In genomic region chr20:62488470-62488869, GRCh38 we compare ENCODE assay signal across 27 cellular contexts. TPM values are rescaled to one million over a fixed set of nuclear protein-coding genes. Genes with fewer than 3 reads are reported as not detected.
"Had no signal": no experiment of that assay in that cellular context is flagged by ENCODE, and none has a peak within 500 bp of the region (broad histone marks: within the 10 kb centered on the region; RNA-seq: fewer than 3 reads in every experiment).

No MANE protein-coding gene starts in this region.

- H3K4me3 ChIP-seq: ascending aorta, body of pancreas, breast epithelium, Peyer's patch had no signal

- H3K9me3 ChIP-seq: ascending aorta, body of pancreas, breast epithelium, Peyer's patch had no signal

- H3K27ac ChIP-seq: ascending aorta, breast epithelium had no signal

- H3K4me1 Mint-ChIP-seq: activated CD4-positive, alpha-beta T cell treated with anti-CD3 and anti-CD28 coated beads, Interleukin-2, amount 10 ng/mL, durations not matched to agents 24 days and 14 days; activated naive CD4-positive, alpha-beta T cell treated with anti-CD3 and anti-CD28 coated beads, Interleukin-2, amount 50 U/mL, for 24 hours; activated naive CD8-positive, alpha-beta T cell treated with anti-CD3 and anti-CD28 coated beads, Interleukin-2, amount 10 ng/mL, durations not matched to agents 7 days and 5 days had no signal

- H3K4me3 Mint-ChIP-seq: activated CD4-positive, alpha-beta T cell treated with anti-CD3 and anti-CD28 coated beads, Interleukin-2, amount 10 ng/mL, durations not matched to agents 24 days and 14 days; activated CD8-positive, alpha-beta T cell treated with anti-CD3 and anti-CD28 coated beads for 36 hours; activated naive CD4-positive, alpha-beta T cell treated with anti-CD3 and anti-CD28 coated beads, Interleukin-2, amount 50 U/mL, for 24 hours; activated naive CD8-positive, alpha-beta T cell treated with anti-CD3 and anti-CD28 coated beads, Interleukin-2, amount 10 ng/mL, durations not matched to agents 7 days and 5 days; activated T-cell treated with anti-CD3 and anti-CD28 coated beads, Interleukin-2, amount 50 U/mL, for 24 hours had no signal

- H3K36me3 ChIP-seq: ascending aorta, breast epithelium, Peyer's patch had no signal

- ATAC-seq: activated CD8-positive, alpha-beta T cell treated with anti-CD3 and anti-CD28 coated beads for 36 hours had no signal

- DNase-seq: activated CD4-positive, alpha-beta T cell treated with anti-CD3 and anti-CD28 coated beads, Interleukin-2, amount 10 ng/mL, durations not matched to agents 24 days and 14 days; activated CD4-positive, alpha-beta T cell treated with anti-CD3 and anti-CD28 coated beads, Interleukin-2, amount 50 U/mL, for 4 hours; activated CD8-positive, alpha-beta T cell treated with anti-CD3 and anti-CD28 coated beads for 36 hours; activated gamma-delta T cell; activated naive CD4-positive, alpha-beta T cell treated with Interleukin-2 at 50 U/mL for 16 hours; activated naive CD8-positive, alpha-beta T cell treated with anti-CD3 and anti-CD28 coated beads, Interleukin-2, amount 10 ng/mL, durations not matched to agents 7 days and 5 days; activated T-cell treated with anti-CD3 and anti-CD28 coated beads, Interleukin-2, amount 50 U/mL, for 24 hours; amygdala; body of pancreas; Karpas-422; NCI-H1105; NCI-H1417 treated with DMSO at 0.1 percent for 48 hours; NCI-H1694; NCI-H1930; NCI-H2081 treated with DMSO at 0.1 percent for 48 hours; NCI-H226; NCI-H524 treated with DMSO at 0.1 percent for 48 hours; Peyer's patch; SIG-M5; T1000 had no signal

- H3K9me3 Mint-ChIP-seq: activated CD4-positive, alpha-beta T cell treated with anti-CD3 and anti-CD28 coated beads, Interleukin-2, amount 10 ng/mL, durations not matched to agents 24 days and 14 days; activated CD8-positive, alpha-beta T cell treated with anti-CD3 and anti-CD28 coated beads for 36 hours; activated naive CD4-positive, alpha-beta T cell treated with anti-CD3 and anti-CD28 coated beads, Interleukin-2, amount 50 U/mL, for 24 hours; activated naive CD8-positive, alpha-beta T cell treated with anti-CD3 and anti-CD28 coated beads, Interleukin-2, amount 10 ng/mL, durations not matched to agents 7 days and 5 days; activated T-cell treated with anti-CD3 and anti-CD28 coated beads, Interleukin-2, amount 50 U/mL, for 24 hours; activated T-helper 2 cell treated with anti-CD3 and anti-CD28 coated beads, Interferon-gamma antibody, Interleukin-2, Interleukin-4, amounts not matched to agents 10 μg/mL and 5 μg/mL and 100 μg/mL, durations not matched to agents 14 hours and 24 hours and 36 hours had no signal

- H3K36me3 Mint-ChIP-seq: activated naive CD4-positive, alpha-beta T cell treated with anti-CD3 and anti-CD28 coated beads, Interleukin-2, amount 50 U/mL, for 24 hours; activated naive CD8-positive, alpha-beta T cell treated with anti-CD3 and anti-CD28 coated beads, Interleukin-2, amount 10 ng/mL, durations not matched to agents 7 days and 5 days had no signal

- H3K4me1 ChIP-seq: ascending aorta, breast epithelium had no signal

- H3K27me3 ChIP-seq: body of pancreas, Peyer's patch had no signal

- H3K27ac Mint-ChIP-seq: activated CD4-positive, alpha-beta T cell treated with anti-CD3 and anti-CD28 coated beads, Interleukin-2, amount 10 ng/mL, durations not matched to agents 24 days and 14 days; activated CD8-positive, alpha-beta T cell treated with anti-CD3 and anti-CD28 coated beads for 36 hours; activated naive CD4-positive, alpha-beta T cell treated with anti-CD3 and anti-CD28 coated beads, Interleukin-2, amount 50 U/mL, for 24 hours; activated naive CD8-positive, alpha-beta T cell treated with anti-CD3 and anti-CD28 coated beads, Interleukin-2, amount 10 ng/mL, durations not matched to agents 7 days and 5 days; activated T-cell treated with anti-CD3 and anti-CD28 coated beads, Interleukin-2, amount 50 U/mL, for 24 hours; activated T-helper 2 cell treated with anti-CD3 and anti-CD28 coated beads, Interferon-gamma antibody, Interleukin-2, Interleukin-4, amounts not matched to agents 10 μg/mL and 5 μg/mL and 100 μg/mL, durations not matched to agents 14 hours and 24 hours and 36 hours had no signal

RNA-seq across cellular contexts. Expression of gene GATA5, which starts 12.7 kb away (rescaled TPM):
- total RNA-seq: activated CD4-positive, alpha-beta T cell treated with anti-CD3 and anti-CD28 coated beads, Interleukin-2, amount 10 ng/mL, durations not matched to agents 24 days and 14 days; activated CD8-positive, alpha-beta T cell treated with anti-CD3 and anti-CD28 coated beads for 36 hours; activated naive CD8-positive, alpha-beta T cell treated with anti-CD3 and anti-CD28 coated beads, Interleukin-2, amount 10 ng/mL, durations not matched to agents 7 days and 5 days; activated T-helper 2 cell treated with anti-CD3 and anti-CD28 coated beads, Interferon-gamma antibody, Interleukin-2, Interleukin-4, amounts not matched to agents 10 μg/mL and 5 μg/mL and 100 μg/mL, durations not matched to agents 14 hours and 24 hours and 36 hours; ascending aorta; body of pancreas; MCF 10A; T-helper 1 cell treated with Interleukin-12 subunit alpha and Interleukin-12 subunit beta and Interleukin-4 antibody, amounts not matched to agents 30 ng/mL and 1 ng/mL, for 36 hours; T-helper 2 cell treated with Interferon-gamma antibody and Interleukin-4, amounts not matched to agents 100 ng/mL and 5 ng/mL, for 36 hours had no signal
